ENCODE assay signal across 22 cellular contexts in the genomic region with DNA sequence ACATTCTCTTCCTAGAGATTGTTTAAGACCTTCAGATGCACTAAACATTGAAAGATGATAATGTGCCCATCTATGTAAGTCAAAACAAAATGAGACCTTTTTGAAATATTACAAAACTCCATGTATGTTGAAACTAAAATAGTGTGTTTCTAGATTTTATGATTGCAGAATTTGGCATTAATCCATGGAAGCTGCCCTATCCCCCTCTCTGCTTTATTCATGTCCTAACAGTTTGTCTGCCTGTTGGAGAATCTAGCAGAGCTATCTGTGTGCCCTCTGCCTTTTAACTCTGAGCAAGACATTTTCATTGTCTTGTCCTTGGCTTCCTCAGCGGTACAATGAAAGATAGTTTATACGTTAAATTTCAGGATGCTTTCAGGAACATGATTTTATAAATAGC.
DNase-seq lines count a peak whose midpoint lies in the region; ATAC-seq and TF ChIP-seq lines count a peak whose summit lies in the region.
"Had no signal": no experiment of that assay in that cellular context is flagged by ENCODE, and none has a peak within 500 bp of the region (broad histone marks: within the 10 kb centered on the region; RNA-seq: fewer than 3 reads in every experiment).

No MANE protein-coding gene starts in this region.

- peaks cover 12% of the 10 kb centered on the region; the same call in 1 of the 2 replicates for H3F3A ChIP-seq in GM23248 (ENCODE audit: insufficient read depth)
- H3F3A ChIP-seq in MM.1S (ENCODE audit: insufficient read depth, low read length), result no peaks in the 10 kb centered on the region

- H3K27ac ChIP-seq in GM23248 (no peak overlapping the region), MM.1S (ENCODE audit: low read length) (no peak overlapping the region), mammary epithelial cell (ENCODE audit: insufficient read depth, low read depth, low read length) (no peak overlapping the region), lower lobe of right lung (no peak overlapping the region)
- H3K27ac ChIP-seq in CD4-positive, alpha-beta memory T cell (ENCODE audit: low read depth, low read length), result no peak overlapping the region
- H3K27ac ChIP-seq: psoas muscle, SK-N-MC, WERI-Rb-1 had no signal

- intact Hi-C loops in mammary epithelial cell (cut with micrococcal nuclease) (no loop called here), lower lobe of right lung (cut with DNase I) (no loop called here)
- intact Hi-C loops in CD4-positive, alpha-beta memory T cell (cut with micrococcal nuclease), result no loop called here

- H4K20me1 ChIP-seq in GM23248 (ENCODE audit: insufficient read depth) (no peaks in the 10 kb centered on the region), MM.1S (ENCODE audit: insufficient read depth, low read length) (no peaks in the 10 kb centered on the region), mammary epithelial cell (ENCODE audit: insufficient read depth, low read length) (no peaks in the 10 kb centered on the region)

- no peak for ATAC-seq in lower lobe of right lung
- ATAC-seq: natural killer cell treated with Interleukin-12 subunit alpha and Interleukin-12 subunit beta and Interleukin-15 and Interleukin-18, amount 100 ng/mL, for 72 hours; psoas muscle had no signal

- H3K4me1 Mint-ChIP-seq in nephron progenitor cell, result peaks cover 70% of the 10 kb centered on the region
- H3K4me1 Mint-ChIP-seq in CD4-positive, alpha-beta memory T cell, result no peaks in the 10 kb centered on the region
- H3K4me1 Mint-ChIP-seq: activated naive CD8-positive, alpha-beta T cell treated with anti-CD3 and anti-CD28 coated beads for 36 hours; CD4-positive, CD25-positive, alpha-beta regulatory T cell had no signal

- peak overlapping the region; percentile 96 for H3K27ac Mint-ChIP-seq in nephron progenitor cell
- H3K27ac Mint-ChIP-seq in CD4-positive, alpha-beta memory T cell, result no peak overlapping the region
- H3K27ac Mint-ChIP-seq: activated naive CD8-positive, alpha-beta T cell treated with anti-CD3 and anti-CD28 coated beads for 36 hours; CD4-positive, CD25-positive, alpha-beta regulatory T cell; natural killer cell treated with Interleukin-12 subunit alpha and Interleukin-12 subunit beta and Interleukin-15 and Interleukin-18, amount 100 ng/mL, for 72 hours had no signal

- H3K4me2 ChIP-seq in GM23248 (ENCODE audit: unreplicated experiment) (no peak overlapping the region), MM.1S (ENCODE audit: low read depth, low read length) (peak overlapping the region; percentile 20; the same call in 1 of the 2 replicates), mammary epithelial cell (ENCODE audit: insufficient read depth, low read depth, low read length) (peak overlapping the region; percentile 24)

- peaks cover 17% of the 10 kb centered on the region for H3K36me3 Mint-ChIP-seq in nephron progenitor cell (ENCODE audit: low read depth)
- no peaks in the 10 kb centered on the region for H3K36me3 Mint-ChIP-seq in CD4-positive, alpha-beta memory T cell
- H3K36me3 Mint-ChIP-seq: activated naive CD8-positive, alpha-beta T cell treated with anti-CD3 and anti-CD28 coated beads for 36 hours; CD4-positive, CD25-positive, alpha-beta regulatory T cell; natural killer cell treated with Interleukin-12 subunit alpha and Interleukin-12 subunit beta and Interleukin-15 and Interleukin-18, amount 100 ng/mL, for 72 hours had no signal

- H3K9me3 Mint-ChIP-seq in nephron progenitor cell, result peaks cover 6% of the 10 kb centered on the region
- peaks cover 0 to 3% (median 0%) of the 10 kb centered on the region in 8 donors for H3K9me3 Mint-ChIP-seq in CD4-positive, alpha-beta memory T cell
- H3K9me3 Mint-ChIP-seq: activated naive CD8-positive, alpha-beta T cell treated with anti-CD3 and anti-CD28 coated beads for 36 hours had no signal

- H3K79me2 ChIP-seq in GM23248 (ENCODE audit: insufficient read depth) (no peaks in the 10 kb centered on the region), MM.1S (ENCODE audit: low read length) (no peaks in the 10 kb centered on the region), mammary epithelial cell (ENCODE audit: insufficient read depth, low read length) (no peaks in the 10 kb centered on the region)

- TF ChIP-seq CTCF in MM.1S (IDR thresholded peaks at IDR 0.05; ENCODE audit: low read length), result no peak
- no peak for TF ChIP-seq CTCF in mammary epithelial cell (conservative IDR thresholded peaks at IDR 0.05 in 1 of 2, IDR thresholded peaks at IDR 0.05 in 1 of 2; ENCODE audit: extremely low read depth in 1 of 2, insufficient read depth in 1 of 2, low read depth in 1 of 2, low read length in 2 of 2)
- no peak for TF ChIP-seq CTCF in nephron progenitor cell (IDR thresholded peaks at IDR 0.05)
- no peak for TF ChIP-seq CTCF in lower lobe of right lung (IDR thresholded peaks at IDR 0.05)

- no peaks in the 10 kb centered on the region for H3K9me2 ChIP-seq in GM23248 (ENCODE audit: insufficient read depth)
- H3K9me2 ChIP-seq in MM.1S (replicated peaks; ENCODE audit: insufficient read depth, low read length), result no peaks in the 10 kb centered on the region

- in situ Hi-C loops in GM23248 (cut with MboI) (no loop called here), mammary epithelial cell (cut with MboI; ENCODE audit: low sequenced_read_pairs in 2 of 2) (loop anchor here in 1 of 2 donors (25.0 kb wide), 1 partner anchor 532 kb away; no protein-coding TSS in a partner anchor)

- H2AFZ ChIP-seq in GM23248 (no peak overlapping the region), MM.1S (ENCODE audit: low read length) (no peak overlapping the region), mammary epithelial cell (ENCODE audit: low read depth, low read length) (no peak overlapping the region)

- H3K4me3 Mint-ChIP-seq in nephron progenitor cell, result peak overlapping the region; percentile 53
- H3K4me3 Mint-ChIP-seq in CD4-positive, alpha-beta memory T cell, result no peak overlapping the region
- H3K4me3 Mint-ChIP-seq: activated naive CD8-positive, alpha-beta T cell treated with anti-CD3 and anti-CD28 coated beads for 36 hours; CD4-positive, CD25-positive, alpha-beta regulatory T cell; natural killer cell treated with Interleukin-12 subunit alpha and Interleukin-12 subunit beta and Interleukin-15 and Interleukin-18, amount 100 ng/mL, for 72 hours had no signal

- POLR2A ChIA-PET in CD4-positive, alpha-beta memory T cell (lab: Charles Lee; ENCODE audit: partially characterized antibody), result no interaction called here

- CTCF ChIA-PET in mammary epithelial cell (lab: Charles Lee; ENCODE audit: low non-redundant PET), result interaction anchor here (0.7 kb wide), 1 partner anchor 106 kb away, joined by 8 read pairs; the partner anchor contains the start of gene FAT3
- CTCF ChIA-PET in CD4-positive, alpha-beta memory T cell (lab: Charles Lee; ENCODE audit: partially characterized antibody), result no interaction called here

- no peaks in the 10 kb centered on the region for H3K27me3 Mint-ChIP-seq in nephron progenitor cell (ENCODE audit: low read depth, poor library complexity)
- H3K27me3 Mint-ChIP-seq in CD4-positive, alpha-beta memory T cell, result no peaks in the 10 kb centered on the region
- H3K27me3 Mint-ChIP-seq: activated naive CD8-positive, alpha-beta T cell treated with anti-CD3 and anti-CD28 coated beads for 36 hours; CD4-positive, CD25-positive, alpha-beta regulatory T cell; natural killer cell treated with Interleukin-12 subunit alpha and Interleukin-12 subunit beta and Interleukin-15 and Interleukin-18, amount 100 ng/mL, for 72 hours had no signal

- no peak overlapping the region for H3K9ac ChIP-seq in GM23248
- no peak overlapping the region for H3K9ac ChIP-seq in MM.1S (ENCODE audit: low read length)
- H3K9ac ChIP-seq in mammary epithelial cell (ENCODE audit: insufficient read depth, low read length), result no peak overlapping the region

- H3K4me3 ChIP-seq in GM23248, result no peak overlapping the region
- H3K4me3 ChIP-seq in MM.1S (ENCODE audit: low read length), result no peak overlapping the region
- H3K4me3 ChIP-seq in mammary epithelial cell (replicated peaks in 1 of 3; ENCODE audit: insufficient read depth in 1 of 3, low read depth in 2 of 3, low read length in 3 of 3), result no peak overlapping the region
- H3K4me3 ChIP-seq in lower lobe of right lung, result no peak overlapping the region
- no peak overlapping the region for H3K4me3 ChIP-seq in CD4-positive, alpha-beta memory T cell (ENCODE audit: low read length in 2 of 2)
- H3K4me3 ChIP-seq: HAP-1, psoas muscle, SK-N-MC, skin epidermis had no signal

- no peaks in the 10 kb centered on the region for H3K9me3 ChIP-seq in GM23248 (ENCODE audit: low read depth)
- no peaks in the 10 kb centered on the region for H3K9me3 ChIP-seq in MM.1S (replicated peaks; ENCODE audit: insufficient read depth, low read length)
- H3K9me3 ChIP-seq in mammary epithelial cell (replicated peaks; ENCODE audit: insufficient read depth, low read length), result no peaks in the 10 kb centered on the region
- no peaks in the 10 kb centered on the region for H3K9me3 ChIP-seq in lower lobe of right lung
- H3K9me3 ChIP-seq in CD4-positive, alpha-beta memory T cell (ENCODE audit: control insufficient read depth in 1 of 2, low read length in 2 of 2), result no peaks in the 10 kb centered on the region
- H3K9me3 ChIP-seq: HAP-1, psoas muscle had no signal

- H3K4me1 ChIP-seq in GM23248 (ENCODE audit: insufficient read depth) (peaks cover 14% of the 10 kb centered on the region), MM.1S (ENCODE audit: low read length) (0 out of 2 replicates have a peak, but pooled peaks cover 8% of the 10 kb centered on the region), mammary epithelial cell (ENCODE audit: insufficient read depth, low read length) (no peaks in the 10 kb centered on the region), lower lobe of right lung (peaks cover 4% of the 10 kb centered on the region)
- H3K4me1 ChIP-seq in CD4-positive, alpha-beta memory T cell (ENCODE audit: insufficient read depth, low read length), result no peaks in the 10 kb centered on the region
- H3K4me1 ChIP-seq: psoas muscle had no signal

- no peaks in the 10 kb centered on the region; the same call in 1 of the 2 replicates for H3K27me3 ChIP-seq in GM23248 (replicated peaks; ENCODE audit: insufficient read depth)
- H3K27me3 ChIP-seq in MM.1S (replicated peaks; ENCODE audit: insufficient read depth, low read length), result no peaks in the 10 kb centered on the region
- peaks cover 3% of the 10 kb centered on the region for H3K27me3 ChIP-seq in mammary epithelial cell (ENCODE audit: insufficient read depth, low read length)
- H3K27me3 ChIP-seq in lower lobe of right lung (ENCODE audit: low read depth), result no peaks in the 10 kb centered on the region
- H3K27me3 ChIP-seq in CD4-positive, alpha-beta memory T cell (ENCODE audit: insufficient read depth, low read length), result no peaks in the 10 kb centered on the region

- DNase-seq in GM23248 (peak; percentile 1), MM.1S (no peak), mammary epithelial cell (no peak), nephron progenitor cell (no peak), lower lobe of right lung (no peak), islet precursor cell (no peak), AG20443 (ENCODE audit: low spot score) (no peak)
- DNase-seq in CD4-positive, alpha-beta memory T cell, result no peak
- DNase-seq: activated CD4-positive, alpha-beta T cell treated with anti-CD3 and anti-CD28 coated beads, Interleukin-2, amount 50 U/mL, for 1 hour; activated naive CD8-positive, alpha-beta T cell treated with anti-CD3 and anti-CD28 coated beads for 36 hours; CD4-positive, CD25-positive, alpha-beta regulatory T cell; KBM-7; MV-4-11; NCI-H1930; NK-92 treated with Interleukin-12 subunit alpha and Interleukin-12 subunit beta, amount 100 ng/mL, for 24 hours; psoas muscle; stimulated activated CD4-positive, alpha-beta T cell treated with anti-CD3 and anti-CD28 coated beads, Interleukin-1b, Interleukin-23, amount 100 ng/mL, for 48 hours; WERI-Rb-1 had no signal

- dilution Hi-C loops in mammary epithelial cell (cut with HindIII; ENCODE audit: low sequenced_read_pairs), result no loop called here

- no TSS peak for BruUV-seq in mammary epithelial cell (replicated peaks; lab: Mats Ljungman, UMichigan)

- H3K36me3 ChIP-seq in GM23248 (ENCODE audit: low read depth) (no peaks in the 10 kb centered on the region), MM.1S (replicated peaks; ENCODE audit: insufficient read depth, low read length) (no peaks in the 10 kb centered on the region), mammary epithelial cell (ENCODE audit: insufficient read depth, low read length) (no peaks in the 10 kb centered on the region), lower lobe of right lung (no peaks in the 10 kb centered on the region)
- no peaks in the 10 kb centered on the region for H3K36me3 ChIP-seq in CD4-positive, alpha-beta memory T cell (ENCODE audit: insufficient read depth, low read length)
- H3K36me3 ChIP-seq: HAP-1, WERI-Rb-1 had no signal

- 62 to 76% methylated on average over 2 of the region's 2 CpGs for WGBS in GM23248 (ENCODE audit: low coverage in 1 of 2, low lambda C conversion rate in 2 of 2, missing lambda C conversion rate in 2 of 2), 2 experiments
- 100% methylated on average over 2 of the region's 2 CpGs for WGBS in mammary epithelial cell (ENCODE audit: low coverage, missing lambda C conversion rate)
